Comparison of ENCODE assay signal across 1 cellular context in genomic region chr22:35621446-35621845, GRCh38.
TF ChIP-seq lines count a peak whose summit lies in the region.

No MANE protein-coding gene starts in this region.

TF ChIP-seq in A549, 52 proteins besides CTCF, POLR2A, EP300 and RAD21 (continued from another document):
- TF ChIP-seq PBX3 (IDR thresholded peaks at IDR 0.05): no peak
- TF ChIP-seq MAZ (IDR thresholded peaks at IDR 0.05; ENCODE audit: borderline replicate concordance, low read depth, low read length): no peak
- no peak for TF ChIP-seq EHF (CRISPR knock-in tag; IDR thresholded peaks at IDR 0.05)
